32 cellular contexts compared by ENCODE assay signal in genomic region chr10:94983555-94983954, GRCh38. TPM values are rescaled to one million over a fixed set of nuclear protein-coding genes. Genes with fewer than 3 reads are reported as not detected.
"Had no signal": no experiment of that assay in that cellular context is flagged by ENCODE, and none has a peak within 500 bp of the region (broad histone marks: within the 10 kb centered on the region; RNA-seq: fewer than 3 reads in every experiment).

No MANE protein-coding gene starts in this region.

- H3K27ac Mint-ChIP-seq: activated CD8-positive, alpha-beta T cell treated with anti-CD3 and anti-CD28 coated beads for 36 hours; activated naive CD4-positive, alpha-beta T cell treated with anti-CD3 and anti-CD28 coated beads, Interleukin-2, amount 50 U/mL, for 72 hours; activated naive CD8-positive, alpha-beta T cell treated with anti-CD3 and anti-CD28 coated beads, Interleukin-2, amount 50 U/mL, for 24 hours; activated T-helper 1 cell treated with anti-CD3 and anti-CD28 coated beads, Interleukin-12 subunit alpha, Interleukin-12 subunit beta, Interleukin-2, Interleukin-4 antibody, amounts not matched to agents 30 ng/mL and 10 ng/mL and 1 ng/mL, durations not matched to agents 14 hours and 24 hours and 36 hours; brain had no signal

- H3K4me3 ChIP-seq: Peyer's patch, SJCRH30 had no signal

- H3K4me3 Mint-ChIP-seq: activated CD8-positive, alpha-beta T cell treated with anti-CD3 and anti-CD28 coated beads for 36 hours; activated naive CD8-positive, alpha-beta T cell treated with anti-CD3 and anti-CD28 coated beads, Interleukin-2, amount 50 U/mL, for 24 hours; activated T-helper 1 cell treated with anti-CD3 and anti-CD28 coated beads, Interleukin-12 subunit alpha, Interleukin-12 subunit beta, Interleukin-2, Interleukin-4 antibody, amounts not matched to agents 30 ng/mL and 10 ng/mL and 1 ng/mL, durations not matched to agents 14 hours and 24 hours and 36 hours; brain had no signal

- H3K27me3 ChIP-seq: Peyer's patch, SJCRH30 had no signal

- H3K4me1 ChIP-seq: Peyer's patch, SJCRH30 had no signal

- ATAC-seq: activated CD4-positive, CD25-positive, alpha-beta regulatory T cell treated with anti-CD3 and anti-CD28 coated beads, Interleukin-2, amount 50 U/mL, for 24 hours; activated CD8-positive, alpha-beta T cell treated with anti-CD3 and anti-CD28 coated beads for 36 hours; activated naive CD4-positive, alpha-beta T cell treated with anti-CD3 and anti-CD28 coated beads, Interleukin-2, amount 50 U/mL, for 72 hours; activated naive CD8-positive, alpha-beta T cell treated with anti-CD3 and anti-CD28 coated beads, Interleukin-2, amount 50 U/mL, for 24 hours had no signal

- H3K4me2 ChIP-seq: SK-N-SH had no signal

- H3K27ac ChIP-seq: Peyer's patch, RWPE1, SJCRH30, VCaP had no signal

- H3K27me3 Mint-ChIP-seq: activated CD8-positive, alpha-beta T cell treated with anti-CD3 and anti-CD28 coated beads for 36 hours; activated naive CD8-positive, alpha-beta T cell treated with anti-CD3 and anti-CD28 coated beads, Interleukin-2, amount 50 U/mL, for 24 hours had no signal

- H3K36me3 Mint-ChIP-seq: activated naive CD4-positive, alpha-beta T cell treated with anti-CD3 and anti-CD28 coated beads, Interleukin-2, amount 50 U/mL, for 72 hours; brain had no signal

- H3K4me1 Mint-ChIP-seq: activated naive CD8-positive, alpha-beta T cell treated with anti-CD3 and anti-CD28 coated beads, Interleukin-2, amount 50 U/mL, for 24 hours; brain had no signal

- DNase-seq: activated CD4-positive, alpha-beta T cell treated with anti-CD3 and anti-CD28 coated beads for 4 hours; activated CD8-positive, alpha-beta memory T cell treated with anti-CD3 and anti-CD28 coated beads, Interleukin-2, amount 50 U/mL, for 4 hours; activated CD8-positive, alpha-beta T cell treated with anti-CD3 and anti-CD28 coated beads for 36 hours; activated effector memory CD4-positive, alpha-beta T cell treated with anti-CD3 and anti-CD28 coated beads, Interleukin-2, amount 50 U/mL, for 16 hours; activated naive CD4-positive, alpha-beta T cell treated with Interleukin-2 at 50 U/mL for 16 hours; activated naive CD8-positive, alpha-beta T cell treated with anti-CD3 and anti-CD28 coated beads, Interleukin-2, amount 50 U/mL, for 24 hours; activated T-cell treated with anti-CD3 and anti-CD28 coated beads, Interleukin-2, amount 50 U/mL, for 1 hour; amygdala; KG1; NCI-H1092; NCI-H1417; NCI-H1694; NCI-H2029; NCI-H510A treated with DMSO at 0.1 percent for 48 hours; NCI-H69; NK-92 treated with Interleukin-12 subunit alpha and Interleukin-12 subunit beta, amount 100 ng/mL, for 24 hours; OCI-M1; Peyer's patch; Right ventricle myocardium superior; SJCRH30; SK-N-SH; T-helper 1 cell had no signal

- H3K9me2 ChIP-seq: SK-N-SH had no signal

- H3K36me3 ChIP-seq: Peyer's patch, SJCRH30 had no signal

RNA-seq across cellular contexts. Expression of gene CYP2C9, which starts 45.1 kb away (rescaled TPM):
- total RNA-seq: activated CD8-positive, alpha-beta T cell treated with anti-CD3 and anti-CD28 coated beads for 36 hours; activated naive CD4-positive, alpha-beta T cell treated with anti-CD3 and anti-CD28 coated beads, Interleukin-2, amount 50 U/mL, for 72 hours; activated T-helper 1 cell treated with anti-CD3 and anti-CD28 coated beads, Interleukin-12 subunit alpha, Interleukin-12 subunit beta, Interleukin-2, Interleukin-4 antibody, amounts not matched to agents 30 ng/mL and 10 ng/mL and 1 ng/mL, durations not matched to agents 14 hours and 24 hours and 36 hours; astrocyte; LHCN-M2; M059J; Right ventricle myocardium superior; SJCRH30; T-helper 2 cell treated with Interferon-gamma antibody and Interleukin-4, amounts not matched to agents 100 ng/mL and 5 ng/mL, for 36 hours had no signal
- polyA plus RNA-seq: SK-N-SH had no signal
